12 cellular contexts compared by ENCODE assay signal in genomic region chr19:42048992-42049391, GRCh38. TPM values are rescaled to one million over a fixed set of nuclear protein-coding genes. Genes with fewer than 3 reads are reported as not detected.
DNase-seq lines count a peak whose midpoint lies in the region; ATAC-seq, FAIRE-seq and TF ChIP-seq lines count a peak whose summit lies in the region.
"Had no signal": no experiment of that assay in that cellular context is flagged by ENCODE, and none has a peak within 500 bp of the region (broad histone marks: within the 10 kb centered on the region; RNA-seq: fewer than 3 reads in every experiment).

No MANE protein-coding gene starts in this region.

- peak overlapping the region; percentile 59 for H3K4me3 Mint-ChIP-seq in activated naive CD4-positive, alpha-beta T cell treated with anti-CD3 and anti-CD28 coated beads, Interleukin-2, amount 50 U/mL, for 24 hours

- H3K4me3 ChIP-seq in bronchial epithelial cell (ENCODE audit: low read depth, low read length) (peak overlapping the region; percentile 21), thymus (ENCODE audit: low read length) (peak overlapping the region; percentile 21), tibial nerve (no peak overlapping the region)
- H3K4me3 ChIP-seq: sigmoid colon had no signal

- no peaks in the 10 kb centered on the region for H3K27me3 Mint-ChIP-seq in activated naive CD4-positive, alpha-beta T cell treated with anti-CD3 and anti-CD28 coated beads, Interleukin-2, amount 50 U/mL, for 24 hours

- no peaks in the 10 kb centered on the region for H3K9me3 Mint-ChIP-seq in activated naive CD4-positive, alpha-beta T cell treated with anti-CD3 and anti-CD28 coated beads, Interleukin-2, amount 50 U/mL, for 24 hours

- WGBS in thymus: 53% methylated on average over 4 of the region's 4 CpGs
- WGBS in tibial nerve, 2 donors: 67 to 72% methylated on average over 4 of the region's 4 CpGs

- TF ChIP-seq EP300 in tibial nerve (IDR thresholded peaks at IDR 0.05): no peak

- ATAC-seq in SK-N-SH treated with all-trans-retinoic acid at 6 μM for 48 hours: no peak
- ATAC-seq in GM21786 (IDR thresholded peaks at IDR 0.05; ENCODE audit: unreplicated experiment): no peak

- H3K9me3 ChIP-seq in thymus (ENCODE audit: control insufficient read depth) (no peaks in the 10 kb centered on the region), tibial nerve (no peaks in the 10 kb centered on the region)
- H3K9me3 ChIP-seq: sigmoid colon had no signal

- H3K27ac ChIP-seq in thymus (ENCODE audit: low read depth) (no peak overlapping the region), tibial nerve (no peak overlapping the region)
- H3K27ac ChIP-seq: sigmoid colon had no signal

- TF ChIP-seq CTCF in bronchial epithelial cell (IDR thresholded peaks at IDR 0.05; ENCODE audit: insufficient read depth, low read length, severe bottlenecking) (no peak), tibial nerve (IDR thresholded peaks at IDR 0.05) (no peak)

- peak overlapping the region; percentile 19 for H3K27ac Mint-ChIP-seq in activated naive CD4-positive, alpha-beta T cell treated with anti-CD3 and anti-CD28 coated beads, Interleukin-2, amount 50 U/mL, for 24 hours

- H3K4me1 Mint-ChIP-seq in activated naive CD4-positive, alpha-beta T cell treated with anti-CD3 and anti-CD28 coated beads, Interleukin-2, amount 50 U/mL, for 24 hours: peaks cover 9% of the 10 kb centered on the region

- TF ChIP-seq POLR2A in tibial nerve (IDR thresholded peaks at IDR 0.05): no peak

- no peak for DNase-seq in activated naive CD4-positive, alpha-beta T cell treated with anti-CD3 and anti-CD28 coated beads, Interleukin-2, amount 50 U/mL, for 16 hours
- DNase-seq in NCI-H748 (lab: John Stamatoyannopoulos, UW; ENCODE audit: unreplicated experiment): peak; percentile 61
- DNase-seq in bronchial epithelial cell (ENCODE audit: low read depth): peak; percentile 55
- no peak for DNase-seq in tibial nerve (ENCODE audit: low spot score in 2 of 2)
- DNase-seq: EL, NCI-H2081 treated with DMSO at 0.1 percent for 48 hours, sigmoid colon had no signal

- H3K4me1 ChIP-seq in thymus (ENCODE audit: control insufficient read depth, insufficient read depth, low read length) (no peaks in the 10 kb centered on the region), tibial nerve (no peaks in the 10 kb centered on the region)

- H3K36me3 ChIP-seq in bronchial epithelial cell (ENCODE audit: control insufficient read depth, insufficient read depth, low read length) (no peaks in the 10 kb centered on the region), thymus (ENCODE audit: control insufficient read depth, insufficient read depth) (no peaks in the 10 kb centered on the region), tibial nerve (peaks cover 0 to 29% (median 0%) of the 10 kb centered on the region in 3 donors)

- H3K36me3 Mint-ChIP-seq in activated naive CD4-positive, alpha-beta T cell treated with anti-CD3 and anti-CD28 coated beads, Interleukin-2, amount 50 U/mL, for 24 hours: no peaks in the 10 kb centered on the region

- H3K27me3 ChIP-seq in bronchial epithelial cell (ENCODE audit: control insufficient read depth, insufficient read depth, low read length) (no peaks in the 10 kb centered on the region), thymus (ENCODE audit: control insufficient read depth, insufficient read depth) (no peaks in the 10 kb centered on the region), tibial nerve (no peaks in the 10 kb centered on the region)
- H3K27me3 ChIP-seq: sigmoid colon had no signal

- no peak for FAIRE-seq in bronchial epithelial cell (lab: Jason Lieb, UNC)

TF ChIP-seq in SK-N-SH treated with all-trans-retinoic acid at 6 μM for 48 hours, 23 proteins besides CTCF, POLR2A, EP300 and RAD21:
- TF ChIP-seq PATZ1 (CRISPR knock-in tag; IDR thresholded peaks at IDR 0.05; ENCODE audit: borderline replicate concordance): no peak
- no peak for TF ChIP-seq BACH2 (CRISPR knock-in tag; IDR thresholded peaks at IDR 0.05; ENCODE audit: borderline replicate concordance)
- no peak for TF ChIP-seq ISL1 (CRISPR knock-in tag; IDR thresholded peaks at IDR 0.05)
- TF ChIP-seq POU6F1 (CRISPR knock-in tag; IDR thresholded peaks at IDR 0.05; ENCODE audit: borderline replicate concordance, low read depth): no peak
- no peak for TF ChIP-seq ZFP3 (CRISPR knock-in tag; IDR thresholded peaks at IDR 0.05)
- no peak for TF ChIP-seq ZNF565 (CRISPR knock-in tag; conservative IDR thresholded peaks at IDR 0.05; ENCODE audit: low read depth)
- no peak for TF ChIP-seq CREB5 (CRISPR knock-in tag; IDR thresholded peaks at IDR 0.05; ENCODE audit: low read depth)
- TF ChIP-seq PPARA (CRISPR knock-in tag; IDR thresholded peaks at IDR 0.05; ENCODE audit: borderline replicate concordance): no peak
- no peak for TF ChIP-seq ZC3H10 (CRISPR knock-in tag; IDR thresholded peaks at IDR 0.05)
- TF ChIP-seq ESRRG (CRISPR knock-in tag; IDR thresholded peaks at IDR 0.05): no peak
- TF ChIP-seq ARNTL (CRISPR knock-in tag; IDR thresholded peaks at IDR 0.05; ENCODE audit: borderline replicate concordance, low read depth): no peak

RNA-seq across cellular contexts. Expression of gene GRIK5, which starts 21.0 kb away (rescaled TPM):
- under 0.01 TPM in 2 replicates for total RNA-seq in bronchial epithelial cell
- polyA plus RNA-seq in thymus: 1.7 TPM
- 10 to 100 TPM in 1 of 4 donors, 1 to 10 TPM in 3; 2.4 to 12.0 (median 3.2) TPM for total RNA-seq in tibial nerve

RNA-seq across cellular contexts. Expression of gene ZNF574, which starts 27.0 kb away (rescaled TPM):
- total RNA-seq in bronchial epithelial cell (7.1 and 7.4 TPM in 2 replicates), tibial nerve (10 to 100 TPM; 14.3 to 22.2 (median 17.5) TPM)
- 5.7 TPM for polyA plus RNA-seq in thymus

RNA-seq across cellular contexts. Expression of gene ATP1A3, which starts 55.0 kb away (rescaled TPM):
- total RNA-seq in bronchial epithelial cell: 0.13 TPM in 1 of 2 replicates, not detected in the other
- 2.6 TPM for polyA plus RNA-seq in thymus
- not detected for total RNA-seq in tibial nerve
- total RNA-seq: subcutaneous adipose tissue had no signal

Comparison
In these comparisons a context has a peak if more than half of its experiments do, and no peak if none do; other contexts are left out.
1. DNase-seq: peak in NCI-H748 (single experiment) and bronchial epithelial cell (single experiment); none in activated naive CD4-positive, alpha-beta T cell treated with anti-CD3 and anti-CD28 coated beads, Interleukin-2, amount 50 U/mL, for 16 hours (single experiment) and tibial nerve (0 of 2).
2. H3K4me3 ChIP-seq: peak in bronchial epithelial cell (single experiment) and thymus (single experiment); none in tibial nerve (0 of 4).